8 cellular contexts compared by ENCODE assay signal in the genomic region with DNA sequence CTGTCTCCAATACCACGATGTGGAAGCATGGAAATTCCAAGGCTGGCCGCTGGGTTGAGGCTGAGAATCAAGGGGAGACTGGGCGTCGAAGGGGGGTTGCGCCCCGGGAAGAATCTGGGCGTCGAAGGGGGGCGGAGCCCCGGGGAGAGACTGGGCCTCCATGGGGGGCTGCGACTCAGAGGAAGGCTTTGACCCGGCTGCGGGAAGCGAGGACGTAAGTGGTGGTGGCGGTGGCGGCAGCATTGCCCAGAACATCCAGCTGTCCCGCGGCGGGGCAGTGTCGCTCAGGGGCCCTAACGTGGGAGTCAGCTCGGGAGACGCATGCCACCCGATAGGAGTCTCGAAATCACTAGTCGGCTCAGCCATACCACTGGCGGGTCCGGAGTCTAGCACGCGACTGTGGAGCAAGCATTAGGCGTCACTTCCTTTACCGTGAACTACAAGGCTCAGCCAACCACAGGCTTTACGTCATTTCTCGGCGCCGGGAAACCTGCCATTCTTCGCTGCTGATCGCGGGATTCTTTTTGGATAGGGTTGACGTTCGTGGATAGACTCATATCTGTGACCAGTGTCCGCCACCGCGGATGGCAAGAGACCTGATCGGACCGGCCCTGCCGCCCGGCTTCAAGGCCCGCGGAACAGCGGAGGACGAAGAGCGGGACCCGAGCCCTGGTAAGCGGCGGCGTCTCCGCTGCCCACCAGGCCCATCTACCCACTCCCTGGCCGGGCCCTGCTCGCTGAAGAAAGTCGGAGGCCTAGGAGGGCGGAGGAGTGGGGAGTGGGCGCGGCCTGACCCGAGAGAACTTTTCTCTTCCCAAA. TPM values are rescaled to one million over a fixed set of nuclear protein-coding genes. Genes with fewer than 3 reads are reported as not detected.
DNase-seq lines count a peak whose midpoint lies in the region; FAIRE-seq lines count a peak whose summit lies in the region.

A gene with protein sequence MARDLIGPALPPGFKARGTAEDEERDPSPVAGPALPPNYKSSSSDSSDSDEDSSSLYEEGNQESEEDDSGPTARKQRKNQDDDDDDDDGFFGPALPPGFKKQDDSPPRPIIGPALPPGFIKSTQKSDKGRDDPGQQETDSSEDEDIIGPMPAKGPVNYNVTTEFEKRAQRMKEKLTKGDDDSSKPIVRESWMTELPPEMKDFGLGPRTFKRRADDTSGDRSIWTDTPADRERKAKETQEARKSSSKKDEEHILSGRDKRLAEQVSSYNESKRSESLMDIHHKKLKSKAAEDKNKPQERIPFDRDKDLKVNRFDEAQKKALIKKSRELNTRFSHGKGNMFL (plus strand): TSS at position 468 of the 819 bp plus-strand sequence. CDS start 117 bp downstream, at position 585.
A gene (minus strand): TSS at position 401 of the 819 bp plus-strand sequence. CDS start 35 bp downstream, at position 366.

- H3K4me3 ChIP-seq in HAP-1, result peak within 1 kb of the TSS; percentile 94
- peak within 1 kb of the TSS; percentile 96 for H3K4me3 ChIP-seq in MG63
- peak within 1 kb of the TSS; percentile 69 for H3K4me3 ChIP-seq in neuron (ENCODE audit: low read length)

- H3K9me3 ChIP-seq in HAP-1 (no peaks in the 10 kb centered on the region), MG63 (no peaks in the 10 kb centered on the region), neuron (ENCODE audit: low read length) (no peaks in the 10 kb centered on the region)

- FAIRE-seq in G401.6 (lab: Jason Lieb, UNC) (peak; percentile 89), frontal cortex (lab: Jason Lieb, UNC) (no peak)

- H3K27me3 ChIP-seq in HAP-1 (ENCODE audit: low read depth), result no peaks in the 10 kb centered on the region
- H3K27me3 ChIP-seq in MG63, result no peaks in the 10 kb centered on the region
- no peaks in the 10 kb centered on the region for H3K27me3 ChIP-seq in neuron (ENCODE audit: insufficient read depth, low read length)

- H2AFZ ChIP-seq in neuron (ENCODE audit: low read depth, low read length), result peak within 1 kb of the TSS; percentile 41

- in situ Hi-C loops in HAP-1 (cut with MboI; ENCODE audit: low sequenced_read_pairs), result no loop called here

- peaks cover 9% of the 10 kb centered on the region for H3K4me1 ChIP-seq in HAP-1
- H3K4me1 ChIP-seq in neuron (ENCODE audit: insufficient read depth, low read length), result peaks cover 17% of the 10 kb centered on the region

- H3K36me3 ChIP-seq in HAP-1 (replicated peaks), result peaks cover 7% of the 10 kb centered on the region
- H3K36me3 ChIP-seq in MG63, result peaks cover 17% of the 10 kb centered on the region
- peaks cover 12% of the 10 kb centered on the region for H3K36me3 ChIP-seq in neuron (ENCODE audit: insufficient read depth, low read length)

- DNase-seq in HAP-1 (ENCODE audit: low spot score in 2 of 2) (peak; percentile 91 to 93), MG63 (peak; percentile 94), SIG-M5 (lab: John Stamatoyannopoulos, UW) (peak; percentile 93), frontal cortex (ENCODE audit: low spot score in 2 of 2) (peak; percentile 84 to 93), stromal cell of bone marrow (ENCODE audit: low read depth) (peak; percentile 93)
- DNase-seq in activated gamma-delta T cell treated with anti-CD3 and anti-CD28 coated beads, Interleukin-2, amount 50 U/mL, for 16 hours (ENCODE audit: low read depth), result peak; percentile 84

RNA-seq across cellular contexts. Expression of the first gene that starts in this region (rescaled TPM):
- 27.3 and 56.8 TPM in 2 replicates for total RNA-seq in MG63 (2014; rRNA removed; shearing (Covaris generic); ENCODE audit: low replicate concordance)
- total RNA-seq in frontal cortex, result 46.9 TPM

RNA-seq across cellular contexts. Expression of the second gene that starts in this region (rescaled TPM):
- total RNA-seq in MG63 (2014; rRNA removed; shearing (Covaris generic); ENCODE audit: low replicate concordance), result 6.1 and 6.7 TPM in 2 replicates
- total RNA-seq in frontal cortex, result 6.9 TPM

Comparison
In these comparisons a context has a peak if more than half of its experiments do, and no peak if none do; other contexts are left out.
1. Peak in every context shown above with its lines: DNase-seq and H3K4me3 ChIP-seq.